14 cellular contexts compared by ENCODE assay signal in the genomic region with DNA sequence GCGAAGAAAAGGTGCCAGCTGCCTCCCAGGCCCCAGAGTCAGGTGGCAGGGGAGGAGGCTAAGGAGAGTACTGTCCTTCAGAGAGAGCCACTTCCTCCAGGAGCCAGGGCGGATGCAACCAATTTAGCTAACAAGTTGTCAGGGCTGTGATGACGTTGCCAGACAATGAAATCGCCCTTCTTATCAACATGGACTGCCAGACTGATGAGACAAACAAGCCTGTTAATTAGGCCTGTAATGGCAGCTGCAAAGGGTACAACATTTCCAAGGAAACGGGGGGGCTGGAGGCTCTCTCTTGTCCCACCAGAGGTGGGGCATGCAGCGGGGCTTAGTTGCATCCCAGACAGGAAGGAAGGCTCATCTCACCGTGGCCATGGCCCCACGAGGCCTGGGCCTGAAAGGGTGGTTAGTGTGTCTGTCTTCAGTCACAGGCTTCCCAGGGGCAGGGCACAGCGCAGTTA.
DNase-seq lines count a peak whose midpoint lies in the region; ATAC-seq and TF ChIP-seq lines count a peak whose summit lies in the region.
"Had no signal": no experiment of that assay in that cellular context is flagged by ENCODE, and none has a peak within 500 bp of the region (broad histone marks: within the 10 kb centered on the region; RNA-seq: fewer than 3 reads in every experiment).

No MANE protein-coding gene starts in this region.

- peak; percentile 25; the same call in 1 of the 3 replicates for ATAC-seq in SK-N-SH treated with all-trans-retinoic acid at 6 μM for 48 hours

- DNase-seq in NCI-H1417 (lab: John Stamatoyannopoulos, UW) (peak; percentile 67 to 89 (median 77)), NCI-H1417 treated with DMSO at 0.1 percent for 48 hours (lab: John Stamatoyannopoulos, UW) (no peak), NCI-H2029 treated with DMSO at 0.1 percent for 48 hours (lab: John Stamatoyannopoulos, UW) (peak; percentile 60), retina (peak; percentile 73)
- DNase-seq in activated naive CD4-positive, alpha-beta T cell treated with anti-CD3 and anti-CD28 coated beads, Interleukin-2, amount 50 U/mL, for 16 hours: no peak
- no peak for DNase-seq in activated T-cell treated with anti-CD3 and anti-CD28 coated beads, Interleukin-2, amount 50 U/mL, for 48 hours
- DNase-seq in stimulated activated CD4-positive, alpha-beta T cell treated with anti-CD3 and anti-CD28 coated beads, Interleukin-12 subunit alpha, Interleukin-12 subunit beta, amount 100 ng/mL, for 4 hours: no peak
- DNase-seq: activated CD4-positive, alpha-beta T cell treated with anti-CD3 and anti-CD28 coated beads, Interleukin-2, amount 50 U/mL, for 48 hours; EL; NCI-H226; RPMI8226; T-helper 9 cell; transverse colon had no signal

TF ChIP-seq in SK-N-SH treated with all-trans-retinoic acid at 6 μM for 48 hours, 23 proteins besides CTCF, POLR2A, EP300 and RAD21:
- TF ChIP-seq ARNTL (CRISPR knock-in tag; IDR thresholded peaks at IDR 0.05; ENCODE audit: borderline replicate concordance, low read depth) (no peak), TCF4 (CRISPR knock-in tag; IDR thresholded peaks at IDR 0.05; ENCODE audit: borderline replicate concordance) (peak; percentile 89), OSR1 (CRISPR knock-in tag; IDR thresholded peaks at IDR 0.05) (no peak), ZFP3 (CRISPR knock-in tag; IDR thresholded peaks at IDR 0.05) (peak; percentile 40; the same call in 1 of the 2 replicates), ZNF565 (CRISPR knock-in tag; conservative IDR thresholded peaks at IDR 0.05; ENCODE audit: low read depth) (0 out of 2 replicates have a peak, but pooled peaks have one; percentile 26), ISL1 (CRISPR knock-in tag; IDR thresholded peaks at IDR 0.05) (peak; percentile 18; the same call in 1 of the 2 replicates), ZNF70 (CRISPR knock-in tag; IDR thresholded peaks at IDR 0.05) (no peak), PPARA (CRISPR knock-in tag; IDR thresholded peaks at IDR 0.05; ENCODE audit: borderline replicate concordance) (no peak), ESRRG (CRISPR knock-in tag; IDR thresholded peaks at IDR 0.05) (no peak), SNAI2 (CRISPR knock-in tag; IDR thresholded peaks at IDR 0.05) (peak; percentile 83; the same call in 1 of the 2 replicates), ZC3H10 (CRISPR knock-in tag; IDR thresholded peaks at IDR 0.05) (no peak)
- TF ChIP-seq, protein P1, sequence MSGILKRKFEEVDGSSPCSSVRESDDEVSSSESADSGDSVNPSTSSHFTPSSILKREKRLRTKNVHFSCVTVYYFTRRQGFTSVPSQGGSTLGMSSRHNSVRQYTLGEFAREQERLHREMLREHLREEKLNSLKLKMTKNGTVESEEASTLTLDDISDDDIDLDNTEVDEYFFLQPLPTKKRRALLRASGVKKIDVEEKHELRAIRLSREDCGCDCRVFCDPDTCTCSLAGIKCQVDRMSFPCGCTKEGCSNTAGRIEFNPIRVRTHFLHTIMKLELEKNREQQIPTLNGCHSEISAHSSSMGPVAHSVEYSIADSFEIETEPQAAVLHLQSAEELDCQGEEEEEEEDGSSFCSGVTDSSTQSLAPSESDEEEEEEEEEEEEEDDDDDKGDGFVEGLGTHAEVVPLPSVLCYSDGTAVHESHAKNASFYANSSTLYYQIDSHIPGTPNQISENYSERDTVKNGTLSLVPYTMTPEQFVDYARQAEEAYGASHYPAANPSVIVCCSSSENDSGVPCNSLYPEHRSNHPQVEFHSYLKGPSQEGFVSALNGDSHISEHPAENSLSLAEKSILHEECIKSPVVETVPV (CRISPR knock-in tag; IDR thresholded peaks at IDR 0.05): 0 out of 2 replicates have a peak, but pooled peaks have one; percentile 22
- TF ChIP-seq, protein P2, sequence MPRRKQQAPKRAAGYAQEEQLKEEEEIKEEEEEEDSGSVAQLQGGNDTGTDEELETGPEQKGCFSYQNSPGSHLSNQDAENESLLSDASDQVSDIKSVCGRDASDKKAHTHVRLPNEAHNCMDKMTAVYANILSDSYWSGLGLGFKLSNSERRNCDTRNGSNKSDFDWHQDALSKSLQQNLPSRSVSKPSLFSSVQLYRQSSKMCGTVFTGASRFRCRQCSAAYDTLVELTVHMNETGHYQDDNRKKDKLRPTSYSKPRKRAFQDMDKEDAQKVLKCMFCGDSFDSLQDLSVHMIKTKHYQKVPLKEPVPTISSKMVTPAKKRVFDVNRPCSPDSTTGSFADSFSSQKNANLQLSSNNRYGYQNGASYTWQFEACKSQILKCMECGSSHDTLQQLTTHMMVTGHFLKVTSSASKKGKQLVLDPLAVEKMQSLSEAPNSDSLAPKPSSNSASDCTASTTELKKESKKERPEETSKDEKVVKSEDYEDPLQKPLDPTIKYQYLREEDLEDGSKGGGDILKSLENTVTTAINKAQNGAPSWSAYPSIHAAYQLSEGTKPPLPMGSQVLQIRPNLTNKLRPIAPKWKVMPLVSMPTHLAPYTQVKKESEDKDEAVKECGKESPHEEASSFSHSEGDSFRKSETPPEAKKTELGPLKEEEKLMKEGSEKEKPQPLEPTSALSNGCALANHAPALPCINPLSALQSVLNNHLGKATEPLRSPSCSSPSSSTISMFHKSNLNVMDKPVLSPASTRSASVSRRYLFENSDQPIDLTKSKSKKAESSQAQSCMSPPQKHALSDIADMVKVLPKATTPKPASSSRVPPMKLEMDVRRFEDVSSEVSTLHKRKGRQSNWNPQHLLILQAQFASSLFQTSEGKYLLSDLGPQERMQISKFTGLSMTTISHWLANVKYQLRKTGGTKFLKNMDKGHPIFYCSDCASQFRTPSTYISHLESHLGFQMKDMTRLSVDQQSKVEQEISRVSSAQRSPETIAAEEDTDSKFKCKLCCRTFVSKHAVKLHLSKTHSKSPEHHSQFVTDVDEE (CRISPR knock-in tag; IDR thresholded peaks at IDR 0.05): peak; percentile 91
- TF ChIP-seq, protein P3, sequence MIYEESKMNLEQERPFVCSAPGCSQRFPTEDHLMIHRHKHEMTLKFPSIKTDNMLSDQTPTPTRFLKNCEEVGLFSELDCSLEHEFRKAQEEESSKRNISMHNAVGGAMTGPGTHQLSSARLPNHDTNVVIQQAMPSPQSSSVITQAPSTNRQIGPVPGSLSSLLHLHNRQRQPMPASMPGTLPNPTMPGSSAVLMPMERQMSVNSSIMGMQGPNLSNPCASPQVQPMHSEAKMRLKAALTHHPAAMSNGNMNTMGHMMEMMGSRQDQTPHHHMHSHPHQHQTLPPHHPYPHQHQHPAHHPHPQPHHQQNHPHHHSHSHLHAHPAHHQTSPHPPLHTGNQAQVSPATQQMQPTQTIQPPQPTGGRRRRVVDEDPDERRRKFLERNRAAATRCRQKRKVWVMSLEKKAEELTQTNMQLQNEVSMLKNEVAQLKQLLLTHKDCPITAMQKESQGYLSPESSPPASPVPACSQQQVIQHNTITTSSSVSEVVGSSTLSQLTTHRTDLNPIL (CRISPR knock-in tag; IDR thresholded peaks at IDR 0.05; ENCODE audit: low read depth): no peak; the same call in 1 of the 2 replicates

Comparison
In these comparisons a context has a peak if more than half of its experiments do, and no peak if none do; other contexts are left out.
1. DNase-seq: peak in NCI-H1417 (3 of 3), NCI-H2029 treated with DMSO at 0.1 percent for 48 hours (single experiment) and retina (single experiment); none in NCI-H1417 treated with DMSO at 0.1 percent for 48 hours (single experiment), activated naive CD4-positive, alpha-beta T cell treated with anti-CD3 and anti-CD28 coated beads, Interleukin-2, amount 50 U/mL, for 16 hours (single experiment), activated T-cell treated with anti-CD3 and anti-CD28 coated beads, Interleukin-2, amount 50 U/mL, for 48 hours (0 of 2) and stimulated activated CD4-positive, alpha-beta T cell treated with anti-CD3 and anti-CD28 coated beads, Interleukin-12 subunit alpha, Interleukin-12 subunit beta, amount 100 ng/mL, for 4 hours (single experiment).